ENCODE assay signal across 11 cellular contexts in genomic region chr3:112605285-112605684, GRCh38. TPM values are rescaled to one million over a fixed set of nuclear protein-coding genes. Genes with fewer than 3 reads are reported as not detected.
A peak's percentile ranks its signal among the peaks of the same experiment; 100 is the strongest.
DNase-seq lines count a peak whose midpoint lies in the region; ATAC-seq and TF ChIP-seq lines count a peak whose summit lies in the region.
"Had no signal": no experiment of that assay in that cellular context is flagged by ENCODE, and none has a peak within 500 bp of the region (broad histone marks: within the 10 kb centered on the region; RNA-seq: fewer than 3 reads in every experiment).

No MANE protein-coding gene starts in this region.

- H3K27ac Mint-ChIP-seq in activated CD8-positive, alpha-beta T cell treated with anti-CD3 and anti-CD28 coated beads for 36 hours, result no peak overlapping the region

- H2AFZ ChIP-seq in ACC112 (ENCODE audit: low read length, unreplicated experiment), result no peak overlapping the region

- ATAC-seq in activated CD8-positive, alpha-beta T cell treated with anti-CD3 and anti-CD28 coated beads for 36 hours, result peak; percentile 17
- no peak for ATAC-seq in HG03108 (IDR thresholded peaks at IDR 0.05; ENCODE audit: unreplicated experiment)
- ATAC-seq: Panc1 had no signal

- peak; percentile 94 for DNase-seq in HCEC 1CT
- DNase-seq in activated CD8-positive, alpha-beta T cell treated with anti-CD3 and anti-CD28 coated beads for 36 hours, result no peak
- peak; percentile 40 for DNase-seq in kidney tubule cell (ENCODE audit: low spot score)
- no peak for DNase-seq in tibial nerve (ENCODE audit: low spot score in 2 of 2)
- no peak for DNase-seq in NCI-H1436 (lab: John Stamatoyannopoulos, UW)
- DNase-seq in SKM-1 (lab: John Stamatoyannopoulos, UW; ENCODE audit: unreplicated experiment), result no peak
- DNase-seq: esophagus squamous epithelium, retina had no signal

- no peaks in the 10 kb centered on the region for H3K9me3 Mint-ChIP-seq in activated CD8-positive, alpha-beta T cell treated with anti-CD3 and anti-CD28 coated beads for 36 hours

- TF ChIP-seq CTCF in activated CD8-positive, alpha-beta T cell treated with anti-CD3 and anti-CD28 coated beads for 36 hours (IDR thresholded peaks at IDR 0.05), result no peak
- no peak for TF ChIP-seq CTCF in tibial nerve (IDR thresholded peaks at IDR 0.05)

- H3K36me3 ChIP-seq in ACC112 (ENCODE audit: insufficient read depth, low read length), result peaks cover 61% of the 10 kb centered on the region
- peaks cover 0 to 24% (median 0%) of the 10 kb centered on the region in 3 donors for H3K36me3 ChIP-seq in tibial nerve

- H3K79me2 ChIP-seq in ACC112 (ENCODE audit: control insufficient read depth, insufficient read depth, low read length, unreplicated experiment), result no peaks in the 10 kb centered on the region

- POLR2A ChIA-PET in activated CD8-positive, alpha-beta T cell treated with anti-CD3 and anti-CD28 coated beads for 36 hours (lab: Charles Lee), result no interaction called here

- H3K4me3 ChIP-seq in ACC112 (ENCODE audit: low read depth, low read length), result no peak overlapping the region
- no peak overlapping the region for H3K4me3 ChIP-seq in tibial nerve
- H3K4me3 ChIP-seq: esophagus squamous epithelium had no signal

- H3K27ac ChIP-seq in ACC112 (ENCODE audit: low read depth, low read length) (peak overlapping the region; percentile 98), tibial nerve (no peak overlapping the region)
- H3K27ac ChIP-seq: esophagus squamous epithelium had no signal

- no peak for TF ChIP-seq EP300 in tibial nerve (IDR thresholded peaks at IDR 0.05)

- H3K27me3 ChIP-seq in ACC112 (ENCODE audit: insufficient read depth, low read length) (no peaks in the 10 kb centered on the region), tibial nerve (no peaks in the 10 kb centered on the region)
- H3K27me3 ChIP-seq: esophagus squamous epithelium had no signal

- CTCF ChIA-PET in activated CD8-positive, alpha-beta T cell treated with anti-CD3 and anti-CD28 coated beads for 36 hours (lab: Charles Lee), result interaction anchor here (0.7 to 1.7 kb wide), 4 partner anchors 23 to 63 kb away, joined by 3 to 4 read pairs (median 3); no protein-coding TSS in a partner anchor

- WGBS in tibial nerve, 2 donors, result 72 to 76% methylated on average over 9 of the region's 9 CpGs

- H3K9me3 ChIP-seq in tibial nerve, result no peaks in the 10 kb centered on the region
- H3K9me3 ChIP-seq: esophagus squamous epithelium had no signal

- no peaks in the 10 kb centered on the region for H3K27me3 Mint-ChIP-seq in activated CD8-positive, alpha-beta T cell treated with anti-CD3 and anti-CD28 coated beads for 36 hours

- no peak for TF ChIP-seq POLR2A in tibial nerve (IDR thresholded peaks at IDR 0.05)

- no peak overlapping the region for H3K4me3 Mint-ChIP-seq in activated CD8-positive, alpha-beta T cell treated with anti-CD3 and anti-CD28 coated beads for 36 hours

- peaks cover 18% of the 10 kb centered on the region for H3K4me1 Mint-ChIP-seq in activated CD8-positive, alpha-beta T cell treated with anti-CD3 and anti-CD28 coated beads for 36 hours (ENCODE audit: low read depth)

- intact Hi-C loops in activated CD8-positive, alpha-beta T cell treated with anti-CD3 and anti-CD28 coated beads for 36 hours (cut with micrococcal nuclease), result no loop called here

- H3K4me1 ChIP-seq in ACC112 (ENCODE audit: control insufficient read depth, insufficient read depth, low read length, unreplicated experiment), result peaks cover 30% of the 10 kb centered on the region
- H3K4me1 ChIP-seq in tibial nerve, result peaks cover 0 to 14% (median 4%) of the 10 kb centered on the region in 4 donors

- no peaks in the 10 kb centered on the region for H3K36me3 Mint-ChIP-seq in activated CD8-positive, alpha-beta T cell treated with anti-CD3 and anti-CD28 coated beads for 36 hours (ENCODE audit: low read depth)

RNA-seq across cellular contexts. Expression of gene CCDC80, which starts 35.7 kb away (rescaled TPM):
- total RNA-seq in activated CD8-positive, alpha-beta T cell treated with anti-CD3 and anti-CD28 coated beads for 36 hours, result not detected
- total RNA-seq in tibial nerve, result 100 to 1,000 TPM in 1 of 4 donors, 10 to 100 TPM in 3; 19.4 to 129 (median 31.1) TPM

RNA-seq across cellular contexts. Expression of gene SLC35A5, which starts 43.4 kb away (rescaled TPM):
- 10 to 100 TPM; 14.7 to 15.3 TPM for total RNA-seq in activated CD8-positive, alpha-beta T cell treated with anti-CD3 and anti-CD28 coated beads for 36 hours
- 10 to 100 TPM; 19.0 to 30.4 (median 25.0) TPM for total RNA-seq in tibial nerve

RNA-seq across cellular contexts. Expression of gene ATG3, which starts 43.5 kb away (rescaled TPM):
- total RNA-seq in activated CD8-positive, alpha-beta T cell treated with anti-CD3 and anti-CD28 coated beads for 36 hours, result 10 to 100 TPM; 56.5 to 58.4 TPM
- 10 to 100 TPM; 37.0 to 83.7 (median 53.1) TPM for total RNA-seq in tibial nerve

Comparison
In these comparisons a context has a peak if more than half of its experiments do, and no peak if none do; other contexts are left out.
1. DNase-seq: peak in HCEC 1CT (single experiment) and kidney tubule cell (single experiment); none in activated CD8-positive, alpha-beta T cell treated with anti-CD3 and anti-CD28 coated beads for 36 hours (single experiment), tibial nerve (0 of 2), NCI-H1436 (single experiment) and SKM-1 (single experiment).
2. RNA of gene CCDC80, which starts 35.7 kb away (total RNA-seq): 19.4 to 129 TPM in tibial nerve; not detected in activated CD8-positive, alpha-beta T cell treated with anti-CD3 and anti-CD28 coated beads for 36 hours; every median in the first group is over 10 times any median in the second.